1 cellular context compared by ENCODE assay signal in the genomic region with DNA sequence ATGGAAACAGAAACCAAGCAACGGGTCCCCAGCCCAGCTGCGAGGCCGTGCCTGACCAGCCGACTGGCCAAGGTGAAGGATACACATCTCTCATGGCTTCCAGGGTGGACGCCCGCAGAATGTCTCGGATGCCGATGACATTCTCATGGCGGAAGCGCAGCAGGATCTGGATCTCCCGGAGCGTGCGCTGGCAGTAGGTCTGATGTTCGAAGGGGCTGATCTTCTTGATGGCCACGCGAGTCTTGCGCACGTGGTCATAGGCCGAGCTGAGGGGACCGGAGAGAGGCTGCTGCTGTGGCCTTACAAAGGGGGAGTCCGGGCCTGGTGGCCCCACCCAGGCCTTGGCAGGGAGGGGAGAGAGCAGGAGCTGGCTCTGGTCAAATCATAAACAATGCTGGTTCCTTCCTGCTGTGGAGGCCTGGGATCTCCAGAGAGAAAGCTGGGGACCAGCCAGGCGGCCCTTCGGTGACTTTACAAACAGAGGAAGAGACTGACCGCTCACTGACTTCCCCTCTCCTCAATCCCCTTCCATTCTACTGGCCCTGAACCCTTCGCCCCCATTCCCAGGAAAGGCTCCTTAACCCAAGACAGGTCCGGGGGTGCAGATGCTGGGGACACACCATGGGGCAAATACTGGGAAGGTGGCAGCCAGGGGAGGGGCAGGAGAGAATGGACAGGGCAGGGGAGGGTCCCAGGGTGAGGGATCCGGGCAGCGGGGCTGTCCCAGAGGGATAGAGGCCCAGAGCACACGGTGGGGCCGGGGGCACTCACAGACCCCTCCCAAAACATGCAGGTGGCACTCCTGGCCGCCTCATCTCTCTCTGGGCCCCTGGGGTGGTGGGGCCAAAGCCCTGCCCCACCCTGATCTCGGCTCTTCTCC.
TF ChIP-seq lines count a peak whose summit lies in the region.

No MANE protein-coding gene starts in this region.

TF ChIP-seq in SK-N-SH, 30 proteins besides CTCF, POLR2A, EP300 and RAD21 (continued from another document):
- TF ChIP-seq, protein P1, sequence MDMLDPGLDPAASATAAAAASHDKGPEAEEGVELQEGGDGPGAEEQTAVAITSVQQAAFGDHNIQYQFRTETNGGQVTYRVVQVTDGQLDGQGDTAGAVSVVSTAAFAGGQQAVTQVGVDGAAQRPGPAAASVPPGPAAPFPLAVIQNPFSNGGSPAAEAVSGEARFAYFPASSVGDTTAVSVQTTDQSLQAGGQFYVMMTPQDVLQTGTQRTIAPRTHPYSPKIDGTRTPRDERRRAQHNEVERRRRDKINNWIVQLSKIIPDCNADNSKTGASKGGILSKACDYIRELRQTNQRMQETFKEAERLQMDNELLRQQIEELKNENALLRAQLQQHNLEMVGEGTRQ (IDR thresholded peaks at IDR 0.05; ENCODE audit: borderline replicate concordance, low read depth, low read length): no peak
